In the genomic region with DNA sequence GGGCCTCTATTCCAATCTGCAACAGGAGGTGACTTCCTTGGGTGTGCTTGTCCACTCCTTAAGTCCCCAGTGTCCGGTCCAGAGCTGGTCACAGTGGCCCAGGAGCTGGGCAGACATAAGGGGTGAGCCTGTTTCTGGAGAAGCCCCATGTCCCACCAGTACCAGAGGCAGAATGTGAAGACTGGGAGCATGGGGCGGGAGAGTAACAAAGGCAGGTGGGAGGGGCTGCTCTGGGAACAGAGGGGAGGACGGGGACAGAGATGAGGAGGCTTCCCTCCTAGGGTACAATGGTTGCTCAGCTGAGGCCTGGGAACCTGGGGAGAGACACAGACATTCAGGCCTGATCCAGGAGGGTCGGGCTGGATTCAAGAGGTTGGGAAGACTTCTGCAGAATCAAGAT, we compare ENCODE assay signal across 1 cellular context.
TF ChIP-seq lines count a peak whose summit lies in the region.

No MANE protein-coding gene starts in this region.

TF ChIP-seq in H1, 55 proteins besides CTCF, POLR2A, EP300 and RAD21:
- TF ChIP-seq EGR1 (IDR thresholded peaks at IDR 0.05; ENCODE audit: borderline replicate concordance, low read depth, low read length) (no peak), ASH2L (IDR thresholded peaks at IDR 0.05; ENCODE audit: low read length) (no peak), KDM4A (IDR thresholded peaks at IDR 0.05; ENCODE audit: low read depth, low read length, severe bottlenecking) (no peak), SP4 (IDR thresholded peaks at IDR 0.05; ENCODE audit: low read length) (no peak), ATF2 (IDR thresholded peaks at IDR 0.05; ENCODE audit: low read length) (no peak), CBX8 (IDR thresholded peaks at IDR 0.05; ENCODE audit: borderline replicate concordance, low read depth, low read length) (no peak), BRCA1 (IDR thresholded peaks at IDR 0.05; ENCODE audit: low read depth, low read length) (no peak), TAF7 (optimal IDR thresholded peaks at IDR 0.05; ENCODE audit: borderline replicate concordance, low read depth, low read length) (no peak), BCL11A (IDR thresholded peaks at IDR 0.05; ENCODE audit: low read depth in 2 of 2, low read length in 2 of 2) (no peak), GABPA (IDR thresholded peaks at IDR 0.05; ENCODE audit: borderline replicate concordance, insufficient read depth, low read length) (no peak), TBP (IDR thresholded peaks at IDR 0.05; ENCODE audit: low read depth, low read length) (no peak), POLR2AphosphoS5 (IDR thresholded peaks at IDR 0.05; ENCODE audit: low read depth, low read length) (no peak), CHD2 (IDR thresholded peaks at IDR 0.05; ENCODE audit: low read length) (no peak), PHF8 (conservative IDR thresholded peaks at IDR 0.05; ENCODE audit: low read depth, low read length) (no peak)
